13 cellular contexts compared by ENCODE assay signal in the genomic region with DNA sequence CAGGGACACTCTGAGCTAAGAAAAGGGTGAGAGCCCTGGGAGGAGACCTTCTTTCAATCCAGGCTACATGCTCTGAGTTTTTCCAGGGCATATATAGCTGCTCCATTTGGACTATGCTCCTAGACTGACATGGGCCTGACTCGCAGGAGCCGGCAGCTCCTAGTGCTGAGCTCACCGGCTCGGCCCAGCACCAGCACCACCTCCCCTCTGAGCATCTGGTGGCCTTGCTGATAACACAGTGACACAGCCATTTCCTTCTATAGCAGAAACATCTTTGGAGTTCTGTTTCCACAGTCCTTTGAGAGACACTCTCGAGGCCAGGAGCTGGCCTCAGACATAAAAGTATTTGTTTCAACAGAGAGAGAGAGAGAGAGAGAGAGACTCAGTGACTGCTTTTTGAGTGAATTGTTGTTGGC.
DNase-seq lines count a peak whose midpoint lies in the region; ATAC-seq and TF ChIP-seq lines count a peak whose summit lies in the region.
"Had no signal": no experiment of that assay in that cellular context is flagged by ENCODE, and none has a peak within 500 bp of the region (broad histone marks: within the 10 kb centered on the region; RNA-seq: fewer than 3 reads in every experiment).

No MANE protein-coding gene starts in this region.

- no peak overlapping the region for H3K14ac ChIP-seq in mesenchymal stem cell (ENCODE audit: low read length in 2 of 2)

- TF ChIP-seq CTCF in DND-41 (IDR thresholded peaks at IDR 0.05; ENCODE audit: borderline replicate concordance, extremely low read depth, low read length, poor library complexity, severe bottlenecking): no peak
- TF ChIP-seq CTCF in spleen (IDR thresholded peaks at IDR 0.05 in 8 of 11, conservative IDR thresholded peaks at IDR 0.05 in 3 of 11): no peak

- H3K79me1 ChIP-seq in mesenchymal stem cell (replicated peaks; ENCODE audit: low read length, poor library complexity, severe bottlenecking): no peaks in the 10 kb centered on the region

- TF ChIP-seq POLR2A in erythroblast (IDR thresholded peaks at IDR 0.05; ENCODE audit: low read length) (no peak), spleen (IDR thresholded peaks at IDR 0.05) (no peak)

- no peak overlapping the region for H3K23ac ChIP-seq in mesenchymal stem cell (ENCODE audit: low read length in 2 of 2)

- peak overlapping the region; percentile 48 for H2BK5ac ChIP-seq in mesenchymal stem cell (ENCODE audit: low read depth, low read length, poor library complexity, severe bottlenecking)

- H2BK15ac ChIP-seq in mesenchymal stem cell (ENCODE audit: low read depth, poor library complexity, severe bottlenecking): no peak overlapping the region

- in situ Hi-C loops in ACHN (cut with HindIII; ENCODE audit: low pct_ligation_motif_present, low pct_unique_long_range_greater_than_20kb, low sequenced_read_pairs): no loop called here

- WGBS in mesenchymal stem cell: 15% methylated on average over 5 of the region's 5 CpGs
- WGBS in spleen, 5 donors: 64 to 92% (median 75%) methylated on average over 5 of the region's 5 CpGs

- H3K27ac ChIP-seq in DND-41 (ENCODE audit: low read length) (no peak overlapping the region), mesenchymal stem cell (ENCODE audit: low read length, poor library complexity, severe bottlenecking) (peak overlapping the region; percentile 55), spleen (no peak overlapping the region)
- H3K27ac ChIP-seq: C4-2B had no signal

- DNase-seq in DND-41 (no peak), NT2/D1 (ENCODE audit: low read depth, low spot score) (no peak), erythroblast (lab: John Stamatoyannopoulos, UW) (peak; percentile 90 to 91), mesenchymal stem cell (peak; percentile 9), spleen (no peak), ACHN (no peak), NOMO-1 (lab: John Stamatoyannopoulos, UW; ENCODE audit: unreplicated experiment in 2 of 2) (no peak)
- DNase-seq in effector CD4-positive, alpha-beta T cell: no peak
- DNase-seq: activated CD4-positive, alpha-beta T cell treated with anti-CD3 and anti-CD28 coated beads, Interleukin-2, amount 50 U/mL, for 48 hours; head of caudate nucleus; NCI-H1092; RPMI8226 had no signal

- H3K9ac ChIP-seq in DND-41 (ENCODE audit: low read depth, low read length) (no peak overlapping the region), NT2/D1 (ENCODE audit: insufficient read length, low read depth) (peak overlapping the region; percentile 26), mesenchymal stem cell (ENCODE audit: low read length) (no peak overlapping the region)

- no peaks in the 10 kb centered on the region for H3K36me3 ChIP-seq in DND-41 (ENCODE audit: insufficient read depth, low read length)
- no peaks in the 10 kb centered on the region for H3K36me3 ChIP-seq in NT2/D1 (ENCODE audit: insufficient read depth, insufficient read length, low read length)
- no peaks in the 10 kb centered on the region for H3K36me3 ChIP-seq in mesenchymal stem cell (ENCODE audit: control insufficient read depth in 1 of 2, insufficient read depth in 2 of 2, low read depth in 1 of 2, low read length in 2 of 2)
- H3K36me3 ChIP-seq in spleen: no peaks in the 10 kb centered on the region

- H3K4me3 ChIP-seq in DND-41 (ENCODE audit: low read depth in 1 of 2, low read length in 2 of 2) (no peak overlapping the region), NT2/D1 (ENCODE audit: insufficient read length, low read depth) (no peak overlapping the region), mesenchymal stem cell (ENCODE audit: insufficient read depth in 1 of 2, low read depth in 1 of 2, low read length in 2 of 2) (no peak overlapping the region), spleen (no peak overlapping the region)

- no peak overlapping the region for H3K4ac ChIP-seq in mesenchymal stem cell (ENCODE audit: low read depth in 1 of 2, low read length in 2 of 2)

- no peaks in the 10 kb centered on the region for H3K79me2 ChIP-seq in DND-41 (ENCODE audit: insufficient read depth, low read length)

- H3K4me1 ChIP-seq in DND-41 (ENCODE audit: insufficient read depth, low read length): no peaks in the 10 kb centered on the region
- no peaks in the 10 kb centered on the region for H3K4me1 ChIP-seq in NT2/D1 (ENCODE audit: insufficient read depth, insufficient read length)
- peaks cover 11% of the 10 kb centered on the region for H3K4me1 ChIP-seq in mesenchymal stem cell (ENCODE audit: control insufficient read depth, insufficient read depth, low read depth, low read length)
- H3K4me1 ChIP-seq in spleen: peaks cover 0 to 20% (median 5%) of the 10 kb centered on the region in 6 donors

- H2BK12ac ChIP-seq in mesenchymal stem cell (ENCODE audit: low read length in 2 of 2): no peak overlapping the region

- H3K27me3 ChIP-seq in DND-41 (ENCODE audit: insufficient read depth, low read length, poor library complexity) (no peaks in the 10 kb centered on the region), NT2/D1 (ENCODE audit: insufficient read depth, insufficient read length) (no peaks in the 10 kb centered on the region), mesenchymal stem cell (ENCODE audit: control insufficient read depth in 1 of 2, insufficient read depth in 1 of 2, low read length in 2 of 2) (no peaks in the 10 kb centered on the region), spleen (replicated peaks in 1 of 7) (no peaks in the 10 kb centered on the region)

- H4K91ac ChIP-seq in mesenchymal stem cell (ENCODE audit: low read length): no peak overlapping the region

- H2AK5ac ChIP-seq in mesenchymal stem cell (ENCODE audit: low read length, severe bottlenecking): peak overlapping the region; percentile 74

- 0 out of 3 replicates have a peak, but pooled peaks have one; percentile 33 for ATAC-seq in DND-41 (ENCODE audit: insufficient read depth, low read depth)

- H3K18ac ChIP-seq in mesenchymal stem cell (ENCODE audit: low read depth in 1 of 2, low read length in 2 of 2): no peak overlapping the region

- H4K8ac ChIP-seq in mesenchymal stem cell (ENCODE audit: low read length): no peak overlapping the region

- H2AFZ ChIP-seq in DND-41 (ENCODE audit: low read depth, low read length) (no peak overlapping the region), mesenchymal stem cell (ENCODE audit: low read depth, low read length) (no peak overlapping the region)

- H3K9me3 ChIP-seq in DND-41 (ENCODE audit: insufficient read depth, low read length, severe bottlenecking) (no peaks in the 10 kb centered on the region), NT2/D1 (ENCODE audit: insufficient read depth, low read length) (no peaks in the 10 kb centered on the region), mesenchymal stem cell (ENCODE audit: control insufficient read depth, low read length) (no peaks in the 10 kb centered on the region), spleen (no peaks in the 10 kb centered on the region)

- intact Hi-C loops in spleen (cut with DNase I; ENCODE audit: low total_unique reads): no loop called here

- H4K20me1 ChIP-seq in DND-41 (ENCODE audit: insufficient read depth, low read length): no peaks in the 10 kb centered on the region

- H3K4me2 ChIP-seq in DND-41 (ENCODE audit: insufficient read depth, low read length) (no peak overlapping the region), mesenchymal stem cell (ENCODE audit: low read length, poor library complexity, severe bottlenecking) (no peak overlapping the region)

- no peak overlapping the region for H2BK120ac ChIP-seq in mesenchymal stem cell (ENCODE audit: low read depth, low read length)

Comparison
In these comparisons a context has a peak if more than half of its experiments do, and no peak if none do; other contexts are left out.
1. DNase-seq: peak in erythroblast (2 of 2) and mesenchymal stem cell (single experiment); none in DND-41 (single experiment), NT2/D1 (single experiment), effector CD4-positive, alpha-beta T cell (single experiment), spleen (single experiment), ACHN (single experiment) and NOMO-1 (0 of 2).